Comparison of ENCODE assay signal across 8 cellular contexts in the genomic region with DNA sequence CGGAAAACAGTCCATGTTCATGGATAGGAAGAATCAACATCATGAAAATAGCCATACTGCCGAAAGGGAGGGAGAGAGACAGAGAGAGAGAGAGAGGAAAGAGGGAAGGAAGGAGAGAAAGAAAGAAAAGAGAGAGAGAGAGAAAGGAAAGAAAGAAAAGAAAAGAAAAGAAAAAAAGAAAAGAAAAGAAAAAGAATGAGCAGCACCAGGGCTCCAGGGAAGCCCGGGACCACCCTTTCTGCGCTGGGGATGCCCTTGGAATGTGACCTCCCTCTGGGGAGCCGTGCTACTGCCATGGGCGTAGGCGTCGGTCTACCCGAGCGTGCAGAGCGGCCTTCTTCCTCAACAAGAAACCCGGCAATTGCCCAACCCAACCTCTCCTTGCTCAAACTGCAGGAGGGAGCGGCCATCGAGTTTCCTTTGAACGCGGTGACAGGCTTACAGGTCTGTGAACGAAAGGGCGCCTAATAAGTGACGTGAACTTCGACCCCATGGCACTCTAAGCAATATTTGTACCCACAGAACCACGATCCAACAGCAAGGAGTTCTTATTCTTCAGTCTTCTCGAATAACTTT. TPM values are rescaled to one million over a fixed set of nuclear protein-coding genes. Genes with fewer than 3 reads are reported as not detected.
DNase-seq lines count a peak whose midpoint lies in the region; ATAC-seq and TF ChIP-seq lines count a peak whose summit lies in the region.

No MANE protein-coding gene starts in this region.

- H3K4me1 ChIP-seq in neuron (ENCODE audit: insufficient read depth, low read length), result peaks cover 15% of the 10 kb centered on the region

- H3K9me3 ChIP-seq in neuron (ENCODE audit: low read length), result no peaks in the 10 kb centered on the region

- H3K36me3 Mint-ChIP-seq in activated T-cell treated with anti-CD3 and anti-CD28 coated beads, Interleukin-2, amount 50 U/mL, for 4 hours (ENCODE audit: insufficient read depth), result no peaks in the 10 kb centered on the region

- H3K27me3 Mint-ChIP-seq in activated T-cell treated with anti-CD3 and anti-CD28 coated beads, Interleukin-2, amount 50 U/mL, for 4 hours (ENCODE audit: low read depth), result peaks cover 47% of the 10 kb centered on the region

- peak overlapping the region; percentile 74 for H3K4me3 Mint-ChIP-seq in activated T-cell treated with anti-CD3 and anti-CD28 coated beads, Interleukin-2, amount 50 U/mL, for 4 hours

- H3K4me3 ChIP-seq in fibroblast of villous mesenchyme (ENCODE audit: low read depth, low read length) (peak overlapping the region; percentile 52), neuron (ENCODE audit: low read length) (peak overlapping the region; percentile 49)

- peak; percentile 60 for DNase-seq in NCI-H82 (lab: John Stamatoyannopoulos, UW)
- DNase-seq in NCI-H82 treated with DMSO at 0.1 percent for 48 hours (lab: John Stamatoyannopoulos, UW; ENCODE audit: unreplicated experiment), result no peak
- DNase-seq in NCI-H2227 (lab: John Stamatoyannopoulos, UW; ENCODE audit: unreplicated experiment), result peak; percentile 44
- peak; percentile 26 for DNase-seq in activated T-cell treated with anti-CD3 and anti-CD28 coated beads, Interleukin-2, amount 50 U/mL, for 4 hours
- peak; percentile 56 for DNase-seq in fibroblast of villous mesenchyme (ENCODE audit: low read depth)
- DNase-seq in NCI-H1417 treated with DMSO at 0.1 percent for 48 hours (lab: John Stamatoyannopoulos, UW), result no peak

- no peaks in the 10 kb centered on the region for H3K9me3 Mint-ChIP-seq in activated T-cell treated with anti-CD3 and anti-CD28 coated beads, Interleukin-2, amount 50 U/mL, for 4 hours

- H2AFZ ChIP-seq in neuron (ENCODE audit: low read depth, low read length), result no peak overlapping the region

- H3K4me1 Mint-ChIP-seq in activated T-cell treated with anti-CD3 and anti-CD28 coated beads, Interleukin-2, amount 50 U/mL, for 4 hours (ENCODE audit: low read depth), result peaks cover 61% of the 10 kb centered on the region

- no peaks in the 10 kb centered on the region for H3K36me3 ChIP-seq in neuron (ENCODE audit: insufficient read depth, low read length)

- TF ChIP-seq CTCF in fibroblast of villous mesenchyme (IDR thresholded peaks at IDR 0.05; ENCODE audit: insufficient read depth, low read depth, low read length), result no peak

- peak; percentile 20 to 36 for ATAC-seq in activated T-cell treated with anti-CD3 and anti-CD28 coated beads, Interleukin-2, amount 50 U/mL, for 4 hours
- ATAC-seq in GM19023 (IDR thresholded peaks at IDR 0.05; ENCODE audit: unreplicated experiment), result no peak

- peaks cover 77% of the 10 kb centered on the region for H3K27me3 ChIP-seq in neuron (ENCODE audit: insufficient read depth, low read length)

RNA-seq across cellular contexts. Expression of a gene that starts 16.9 kb away (rescaled TPM):
- not detected for total RNA-seq in activated T-cell treated with anti-CD3 and anti-CD28 coated beads, Interleukin-2, amount 50 U/mL, for 4 hours
- not detected in 2 replicates for total RNA-seq in fibroblast of villous mesenchyme

RNA-seq across cellular contexts. Expression of a gene that starts 33.4 kb away (rescaled TPM):
- total RNA-seq in activated T-cell treated with anti-CD3 and anti-CD28 coated beads, Interleukin-2, amount 50 U/mL, for 4 hours, result not detected
- not detected in 2 replicates for total RNA-seq in fibroblast of villous mesenchyme

RNA-seq across cellular contexts. Expression of a gene that starts 36.8 kb away (rescaled TPM):
- total RNA-seq in activated T-cell treated with anti-CD3 and anti-CD28 coated beads, Interleukin-2, amount 50 U/mL, for 4 hours, result not detected
- not detected in 2 replicates for total RNA-seq in fibroblast of villous mesenchyme

RNA-seq across cellular contexts. Expression of a gene that starts 59.8 kb away (rescaled TPM):
- under 1 TPM; 0.08 to 0.18 (median 0.15) TPM for total RNA-seq in activated T-cell treated with anti-CD3 and anti-CD28 coated beads, Interleukin-2, amount 50 U/mL, for 4 hours
- 6.9 and 7.4 TPM in 2 replicates for total RNA-seq in fibroblast of villous mesenchyme

Comparison
In these comparisons a context has a peak if more than half of its experiments do, and no peak if none do; other contexts are left out.
1. DNase-seq: peak in NCI-H82 (single experiment), NCI-H2227 (single experiment), activated T-cell treated with anti-CD3 and anti-CD28 coated beads, Interleukin-2, amount 50 U/mL, for 4 hours (single experiment) and fibroblast of villous mesenchyme (single experiment); none in NCI-H82 treated with DMSO at 0.1 percent for 48 hours (single experiment) and NCI-H1417 treated with DMSO at 0.1 percent for 48 hours (single experiment).